Comparison of ENCODE assay signal across 8 cellular contexts in the genomic region with DNA sequence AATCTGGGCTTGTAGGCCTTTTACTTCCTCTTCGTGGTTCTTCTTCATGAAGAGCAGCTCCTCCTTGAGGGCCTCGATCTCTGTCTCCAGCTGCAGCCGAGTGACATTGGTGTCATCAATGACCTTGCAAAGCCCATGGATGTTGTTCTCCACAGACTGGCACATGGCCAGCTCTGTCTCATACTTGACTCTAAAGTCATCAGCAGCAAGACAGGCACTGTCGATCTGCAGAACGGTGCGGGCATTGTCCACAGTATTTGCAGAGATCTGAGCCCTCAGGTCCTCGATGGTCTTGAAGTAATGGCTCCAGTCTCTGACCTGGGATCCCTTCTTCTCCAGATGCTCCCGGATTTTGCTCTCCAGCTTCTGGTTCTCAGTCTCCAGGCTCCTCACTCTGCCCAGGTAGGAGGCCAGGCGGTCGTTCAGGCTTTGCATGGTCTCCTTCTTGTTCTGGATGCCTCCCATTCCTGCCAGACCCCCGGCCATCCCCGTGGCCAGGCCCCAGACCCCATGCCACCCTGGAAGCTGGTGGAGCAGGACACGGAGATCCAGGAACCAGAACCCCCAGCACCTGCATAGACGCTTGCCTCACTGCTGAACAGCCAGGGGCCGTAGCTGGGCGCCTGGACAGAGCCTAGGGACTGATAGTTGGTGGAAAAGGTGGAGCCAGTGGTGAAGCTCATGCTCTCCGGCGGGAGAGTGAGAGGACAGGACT. TPM values are rescaled to one million over a fixed set of nuclear protein-coding genes. Genes with fewer than 3 reads are reported as not detected.
"Had no signal": no experiment of that assay in that cellular context is flagged by ENCODE, and none has a peak within 500 bp of the region (broad histone marks: within the 10 kb centered on the region; RNA-seq: fewer than 3 reads in every experiment).

No MANE protein-coding gene starts in this region.

RNA-seq across cellular contexts. Expression of a gene that starts 42.2 kb away (rescaled TPM):
- total RNA-seq: activated CD8-positive, alpha-beta T cell treated with anti-CD3 and anti-CD28 coated beads, Interleukin-2, amount 10 ng/mL, durations not matched to agents 7 days and 5 days; activated naive CD8-positive, alpha-beta T cell treated with anti-CD3 and anti-CD28 coated beads, Interleukin-2, amount 10 ng/mL, durations not matched to agents 7 days and 5 days; activated T-cell treated with anti-CD3 and anti-CD28 coated beads, Interleukin-2, amount 50 U/mL, for 72 hours; ascending aorta; esophagus muscularis mucosa; gastrocnemius medialis; T-helper 1 cell treated with Interleukin-12 subunit alpha and Interleukin-12 subunit beta and Interleukin-4 antibody, amounts not matched to agents 30 ng/mL and 1 ng/mL, for 36 hours; T-helper 2 cell treated with Interferon-gamma antibody and Interleukin-4, amounts not matched to agents 100 ng/mL and 5 ng/mL, for 36 hours had no signal
